Comparison of ENCODE assay signal across 8 cellular contexts in the genomic region with DNA sequence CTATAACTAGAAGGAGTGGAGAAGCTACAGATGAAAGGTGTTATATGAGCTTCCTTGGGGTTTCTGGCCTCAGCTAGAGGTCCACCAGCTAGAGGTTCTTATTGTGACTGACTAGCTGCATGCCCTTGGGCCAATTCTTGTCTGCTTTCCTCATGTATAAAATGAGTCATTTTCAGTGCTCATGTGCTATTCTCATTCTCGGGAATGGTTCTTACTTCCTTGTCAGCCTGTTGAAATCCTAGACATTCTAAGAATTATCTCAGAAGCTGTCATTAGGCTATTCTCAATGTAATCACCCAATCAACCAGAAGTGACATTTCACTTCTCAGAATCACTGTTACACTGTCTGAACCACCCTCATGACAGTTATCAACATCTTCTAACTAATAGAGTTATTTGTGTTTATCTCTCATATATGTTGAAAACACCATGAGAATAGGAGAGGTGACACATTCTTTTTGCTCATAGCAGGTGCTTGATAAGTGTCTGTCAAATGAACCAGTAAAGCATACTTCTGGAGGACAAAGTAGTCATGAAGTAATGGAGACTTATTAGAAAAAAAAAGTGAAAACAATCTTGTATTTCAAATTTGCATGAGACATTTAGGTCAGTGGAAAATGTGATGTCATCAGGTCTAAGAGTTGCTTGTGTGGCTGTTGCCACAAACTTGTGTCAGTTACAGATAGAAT.
DNase-seq lines count a peak whose midpoint lies in the region; FAIRE-seq and TF ChIP-seq lines count a peak whose summit lies in the region.

No MANE protein-coding gene starts in this region.

- peak; percentile 67 for DNase-seq in activated CD8-positive, alpha-beta memory T cell treated with anti-CD3 and anti-CD28 coated beads for 24 hours
- DNase-seq in activated CD8-positive, alpha-beta memory T cell treated with anti-CD3 and anti-CD28 coated beads, Interleukin-2, amount 50 U/mL, for 48 hours: no peak
- peak; percentile 29 for DNase-seq in HFF-Myc (ENCODE audit: extremely low read depth, low read depth)
- peak; percentile 91 for DNase-seq in NCI-H226
- DNase-seq in effector memory CD4-positive, alpha-beta T cell: no peak
- DNase-seq in small intestine: peak; percentile 51
- DNase-seq in DMS79 treated with DMSO at 0.1 percent for 48 hours (lab: John Stamatoyannopoulos, UW): no peak
- DNase-seq in NCI-H2227 (lab: John Stamatoyannopoulos, UW; ENCODE audit: unreplicated experiment): no peak

- H3K27ac ChIP-seq in effector memory CD4-positive, alpha-beta T cell (ENCODE audit: insufficient read depth, low read length, poor library complexity, severe bottlenecking): peak overlapping the region; percentile 2
- peak overlapping the region; percentile 37 to 47 for H3K27ac ChIP-seq in small intestine (ENCODE audit: low read depth in 1 of 2, low read length in 1 of 2)

- H3K4me3 ChIP-seq in HFF-Myc (replicated peaks; ENCODE audit: low read depth, low read length): no peak overlapping the region
- H3K4me3 ChIP-seq in effector memory CD4-positive, alpha-beta T cell (ENCODE audit: insufficient read depth, low read depth, low read length, poor library complexity, severe bottlenecking): no peak overlapping the region
- no peak overlapping the region for H3K4me3 ChIP-seq in small intestine (ENCODE audit: low read depth in 1 of 2, low read length in 2 of 2)

- H3K4me1 ChIP-seq in effector memory CD4-positive, alpha-beta T cell (ENCODE audit: control insufficient read depth, insufficient read depth, low read length, poor library complexity, severe bottlenecking): no peaks in the 10 kb centered on the region
- H3K4me1 ChIP-seq in small intestine (ENCODE audit: control insufficient read depth in 2 of 2, insufficient read depth in 1 of 2, low read depth in 1 of 2, low read length in 1 of 2): peaks cover 0 to 3% of the 10 kb centered on the region in 2 donors

- no peak for FAIRE-seq in small intestine (lab: Jason Lieb, UNC)

- 41 to 66% (median 61%) methylated on average over 1 of the region's 1 CpG for WGBS in small intestine, 3 donors

- no peak for TF ChIP-seq CTCF in HFF-Myc (IDR thresholded peaks at IDR 0.05; ENCODE audit: low read depth, low read length, missing control alignments)

- H3K27me3 ChIP-seq in effector memory CD4-positive, alpha-beta T cell (replicated peaks; ENCODE audit: control insufficient read depth, insufficient read depth, low read length, poor library complexity, severe bottlenecking): no peaks in the 10 kb centered on the region
- no peaks in the 10 kb centered on the region for H3K27me3 ChIP-seq in small intestine (ENCODE audit: control insufficient read depth in 2 of 2, insufficient read depth in 2 of 2, low read length in 2 of 2)

- no peaks in the 10 kb centered on the region for H3K36me3 ChIP-seq in effector memory CD4-positive, alpha-beta T cell (ENCODE audit: control insufficient read depth, insufficient read depth, low read length)
- no peaks in the 10 kb centered on the region for H3K36me3 ChIP-seq in small intestine (ENCODE audit: control insufficient read depth in 2 of 2, insufficient read depth in 2 of 2, low read length in 2 of 2)

- no peaks in the 10 kb centered on the region for H3K9me3 ChIP-seq in effector memory CD4-positive, alpha-beta T cell (ENCODE audit: control insufficient read depth, low read length)
- H3K9me3 ChIP-seq in small intestine (ENCODE audit: control insufficient read depth, low read depth): no peaks in the 10 kb centered on the region

Comparison
In these comparisons a context has a peak if more than half of its experiments do, and no peak if none do; other contexts are left out.
1. DNase-seq: peak in activated CD8-positive, alpha-beta memory T cell treated with anti-CD3 and anti-CD28 coated beads for 24 hours (single experiment), HFF-Myc (single experiment), NCI-H226 (single experiment) and small intestine (single experiment); none in activated CD8-positive, alpha-beta memory T cell treated with anti-CD3 and anti-CD28 coated beads, Interleukin-2, amount 50 U/mL, for 48 hours (single experiment), effector memory CD4-positive, alpha-beta T cell (0 of 3), DMS79 treated with DMSO at 0.1 percent for 48 hours (single experiment) and NCI-H2227 (single experiment).